ENCODE assay signal across 8 cellular contexts in the genomic region with DNA sequence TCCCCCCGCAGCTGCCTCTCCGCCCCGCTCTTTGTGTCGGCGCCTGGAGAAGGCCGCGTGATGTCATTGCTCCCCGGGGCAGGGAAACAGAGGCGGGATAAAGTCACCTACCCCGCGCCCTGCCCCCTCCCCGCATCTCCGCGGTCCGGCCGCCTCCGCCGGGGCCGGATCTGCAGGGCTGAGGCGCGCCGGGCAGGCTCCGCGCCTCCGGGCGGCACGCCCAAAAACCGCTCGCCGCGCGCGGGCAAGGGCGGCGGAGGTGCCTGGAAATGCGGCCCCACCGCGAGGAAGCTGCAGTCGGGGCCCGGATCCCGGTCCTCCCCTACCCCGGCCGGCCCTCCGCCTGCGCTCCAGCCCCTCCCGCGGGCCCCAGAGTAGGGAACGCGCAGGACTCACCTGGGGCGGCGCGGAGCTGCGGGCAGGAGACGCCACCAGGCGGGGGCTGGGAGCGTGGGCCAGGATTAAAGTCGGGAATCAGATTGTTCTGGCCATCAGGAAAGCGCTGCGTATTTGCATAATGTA. TPM values are rescaled to one million over a fixed set of nuclear protein-coding genes. Genes with fewer than 3 reads are reported as not detected.
A peak's percentile ranks its signal among the peaks of the same experiment; 100 is the strongest.
DNase-seq lines count a peak whose midpoint lies in the region; ATAC-seq and TF ChIP-seq lines count a peak whose summit lies in the region.

A gene (minus strand): TSS at position 55 of the 522 bp plus-strand sequence. CDS start 302 bp downstream, outside the sequence.

- POLR2A ChIA-PET in HEK293T (lab: Yijun Ruan, JAX), result interaction anchor here (0.7 to 4.6 kb wide), 8 partner anchors 11 to 76 kb away, joined by 3 to 41 read pairs (median 4); a partner anchor contains a TSS

- H3K4me3 Mint-ChIP-seq in activated naive CD8-positive, alpha-beta T cell, result peak within 1 kb of the TSS; percentile 65

- peaks cover 3% of the 10 kb centered on the region for H3K4me1 Mint-ChIP-seq in activated naive CD8-positive, alpha-beta T cell (ENCODE audit: low read depth)

- H3K27me3 Mint-ChIP-seq in activated naive CD8-positive, alpha-beta T cell, result peaks cover 39% of the 10 kb centered on the region

- H3K9me3 Mint-ChIP-seq in activated naive CD8-positive, alpha-beta T cell (ENCODE audit: low read depth), result no peaks in the 10 kb centered on the region

- peak within 1 kb of the TSS; percentile 16 to 64 (median 56) for H3K4me3 ChIP-seq in heart right ventricle
- H3K4me3 ChIP-seq in parathyroid adenoma (ENCODE audit: low read depth, low read length), result peak within 1 kb of the TSS; percentile 46

- H3K27ac ChIP-seq in heart right ventricle, result peak within 1 kb of the TSS in 1 of 10 donors; percentile 36
- peak within 1 kb of the TSS; percentile 88 for H3K27ac ChIP-seq in parathyroid adenoma

- no peaks in the 10 kb centered on the region for H3K79me2 ChIP-seq in parathyroid adenoma

- peak within 1 kb of the TSS; percentile 16 for H3K9ac ChIP-seq in parathyroid adenoma

- no peaks in the 10 kb centered on the region for H3K9me3 ChIP-seq in heart right ventricle
- H3K9me3 ChIP-seq in parathyroid adenoma (ENCODE audit: control insufficient read depth, low read length), result no peaks in the 10 kb centered on the region

- 0 to 1% methylated on average over 48 to 59 of the region's 59 CpGs for WGBS in heart right ventricle, 2 donors

- peak; percentile 73 to 75 for DNase-seq in NCI-H2081 (lab: John Stamatoyannopoulos, UW)
- no peak for DNase-seq in NCI-H2081 treated with DMSO at 0.1 percent for 48 hours (lab: John Stamatoyannopoulos, UW)
- DNase-seq in HEK293T (ENCODE audit: extremely low spot score), result peak; percentile 66
- DNase-seq in NCI-H2107 treated with DMSO at 0.1 percent for 48 hours (lab: John Stamatoyannopoulos, UW; ENCODE audit: unreplicated experiment), result peak; percentile 83
- peak in 1 of 2 donors; percentile 10 for DNase-seq in heart right ventricle
- no peak for DNase-seq in NAMALWA (ENCODE audit: low spot score)

- H3K4me2 ChIP-seq in parathyroid adenoma (ENCODE audit: low read length), result peak within 1 kb of the TSS; percentile 70

- peak within 1 kb of the TSS; percentile 95 for H2AFZ ChIP-seq in parathyroid adenoma

- ATAC-seq in heart right ventricle, result peak in 6 of 8 donors; percentile 33 to 73 (median 52)

- H3K27ac Mint-ChIP-seq in activated naive CD8-positive, alpha-beta T cell, result no peak within 1 kb of the TSS

- TF ChIP-seq CTCF in heart right ventricle (IDR thresholded peaks at IDR 0.05) (peak in 2 of 9 donors; percentile 10 to 31), parathyroid adenoma (IDR thresholded peaks at IDR 0.05) (peak; percentile 67)

- H3K4me1 ChIP-seq in heart right ventricle, result peaks cover 0 to 12% (median 5%) of the 10 kb centered on the region in 9 donors
- H3K4me1 ChIP-seq in parathyroid adenoma, result peaks cover 7% of the 10 kb centered on the region

- intact Hi-C loops in heart right ventricle (cut with DNase I), result no loop called here

- H3K36me3 ChIP-seq in heart right ventricle, result no peaks in the 10 kb centered on the region
- no peaks in the 10 kb centered on the region for H3K36me3 ChIP-seq in parathyroid adenoma (ENCODE audit: control insufficient read depth, insufficient read depth, low read length)

- peaks cover 0 to 88% (median 42%) of the 10 kb centered on the region in 7 donors for H3K27me3 ChIP-seq in heart right ventricle
- no peaks in the 10 kb centered on the region for H3K27me3 ChIP-seq in parathyroid adenoma (ENCODE audit: control insufficient read depth, insufficient read depth, low read length)

- no peaks in the 10 kb centered on the region for H3K36me3 Mint-ChIP-seq in activated naive CD8-positive, alpha-beta T cell

- CTCF ChIA-PET in HEK293T (lab: Yijun Ruan, JAX), result interaction anchor here (0.7 to 1.4 kb wide), 2 partner anchors 19 to 34 kb away, joined by 3 read pairs; no protein-coding TSS in a partner anchor

TF ChIP-seq in HEK293T, 16 proteins besides CTCF, POLR2A, EP300 and RAD21:
- TF ChIP-seq BHLHE40 (IDR thresholded peaks at IDR 0.05; ENCODE audit: borderline replicate concordance) (no peak), ARNT (IDR thresholded peaks at IDR 0.05) (no peak; the same call in 1 of the 2 replicates), ELF4 (IDR thresholded peaks at IDR 0.05) (no peak), FOXK2 (IDR thresholded peaks at IDR 0.05) (no peak), LEF1 (IDR thresholded peaks at IDR 0.05; ENCODE audit: borderline replicate concordance) (no peak), FOXA1 (IDR thresholded peaks at IDR 0.05) (no peak), HDGF (IDR thresholded peaks at IDR 0.05; ENCODE audit: borderline replicate concordance) (no peak), CTBP1 (IDR thresholded peaks at IDR 0.05; ENCODE audit: borderline replicate concordance) (no peak), ZNF384 (IDR thresholded peaks at IDR 0.05) (no peak), TARDBP (IDR thresholded peaks at IDR 0.05) (no peak), NFRKB (IDR thresholded peaks at IDR 0.05) (no peak), SP1 (IDR thresholded peaks at IDR 0.05) (no peak), FOXM1 (IDR thresholded peaks at IDR 0.05; ENCODE audit: borderline replicate concordance) (no peak)
- TF ChIP-seq, protein P1, sequence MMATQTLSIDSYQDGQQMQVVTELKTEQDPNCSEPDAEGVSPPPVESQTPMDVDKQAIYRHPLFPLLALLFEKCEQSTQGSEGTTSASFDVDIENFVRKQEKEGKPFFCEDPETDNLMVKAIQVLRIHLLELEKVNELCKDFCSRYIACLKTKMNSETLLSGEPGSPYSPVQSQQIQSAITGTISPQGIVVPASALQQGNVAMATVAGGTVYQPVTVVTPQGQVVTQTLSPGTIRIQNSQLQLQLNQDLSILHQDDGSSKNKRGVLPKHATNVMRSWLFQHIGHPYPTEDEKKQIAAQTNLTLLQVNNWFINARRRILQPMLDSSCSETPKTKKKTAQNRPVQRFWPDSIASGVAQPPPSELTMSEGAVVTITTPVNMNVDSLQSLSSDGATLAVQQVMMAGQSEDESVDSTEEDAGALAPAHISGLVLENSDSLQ (IDR thresholded peaks at IDR 0.05), result no peak

RNA-seq across cellular contexts. Expression of the gene that starts here (rescaled TPM):
- total RNA-seq in heart right ventricle, result 1 to 10 TPM in 1 of 10 donors, under 1 TPM in 4, not detected in 5; 0.14 to 1.3 (median 0.36) TPM
- under 1 TPM; 0.07 to 0.44 TPM for polyA plus RNA-seq in heart right ventricle

Comparison
In these comparisons a context has a peak if more than half of its experiments do, and no peak if none do; other contexts are left out.
1. DNase-seq: peak in NCI-H2081 (2 of 2), HEK293T (single experiment) and NCI-H2107 treated with DMSO at 0.1 percent for 48 hours (single experiment); none in NCI-H2081 treated with DMSO at 0.1 percent for 48 hours (single experiment) and NAMALWA (single experiment).